In genomic region chr3:194964809-194965208, GRCh38 we compare ENCODE assay signal across 19 cellular contexts.
DNase-seq lines count a peak whose midpoint lies in the region; FAIRE-seq and TF ChIP-seq lines count a peak whose summit lies in the region.
"Had no signal": no experiment of that assay in that cellular context is flagged by ENCODE, and none has a peak within 500 bp of the region (broad histone marks: within the 10 kb centered on the region; RNA-seq: fewer than 3 reads in every experiment).

No MANE protein-coding gene starts in this region.

- H3K36me3 ChIP-seq in BE2C (no peaks in the 10 kb centered on the region), bronchial epithelial cell (ENCODE audit: control insufficient read depth, insufficient read depth, low read length) (no peaks in the 10 kb centered on the region)

- TF ChIP-seq CTCF in BE2C (IDR thresholded peaks at IDR 0.05; ENCODE audit: low read depth, low read length) (peak; percentile 26), HFFc6 (IDR thresholded peaks at IDR 0.05) (0 out of 2 replicates have a peak, but pooled peaks have one; percentile 19), bronchial epithelial cell (IDR thresholded peaks at IDR 0.05; ENCODE audit: insufficient read depth, low read length, severe bottlenecking) (peak; percentile 30), osteocyte (IDR thresholded peaks at IDR 0.05) (peak; percentile 14)

- H3K4me1 ChIP-seq in BE2C = no peaks in the 10 kb centered on the region; the same call in 1 of the 2 replicates

- no peak overlapping the region for H3K4me3 ChIP-seq in BE2C (ENCODE audit: low read depth, low read length)
- H3K4me3 ChIP-seq in bronchial epithelial cell (ENCODE audit: low read depth, low read length) = no peak overlapping the region
- H3K4me3 ChIP-seq: lung had no signal

- H3K27me3 ChIP-seq in BE2C (no peaks in the 10 kb centered on the region), bronchial epithelial cell (ENCODE audit: control insufficient read depth, insufficient read depth, low read length) (peaks cover 7% of the 10 kb centered on the region)

- H3K4me3 Mint-ChIP-seq in HFFc6 = no peak overlapping the region
- no peak overlapping the region for H3K4me3 Mint-ChIP-seq in osteocyte (ENCODE audit: unreplicated experiment)
- H3K4me3 Mint-ChIP-seq: activated naive CD8-positive, alpha-beta T cell treated with anti-CD3 and anti-CD28 coated beads, Interleukin-2, amount 50 U/mL, for 24 hours; activated T-helper 1 cell treated with anti-CD3 and anti-CD28 coated beads, Interleukin-12 subunit alpha, Interleukin-12 subunit beta, Interleukin-2, Interleukin-4 antibody, amounts not matched to agents 30 ng/mL and 10 ng/mL and 1 ng/mL, durations not matched to agents 14 hours and 24 hours and 36 hours; brain; CD4-positive, CD25-positive, alpha-beta regulatory T cell; T-cell had no signal

- no peak overlapping the region for H3K27ac Mint-ChIP-seq in HFFc6
- no peak overlapping the region for H3K27ac Mint-ChIP-seq in osteocyte (ENCODE audit: unreplicated experiment)
- H3K27ac Mint-ChIP-seq: activated naive CD8-positive, alpha-beta T cell treated with anti-CD3 and anti-CD28 coated beads, Interleukin-2, amount 50 U/mL, for 24 hours; activated T-helper 1 cell treated with anti-CD3 and anti-CD28 coated beads, Interleukin-12 subunit alpha, Interleukin-12 subunit beta, Interleukin-2, Interleukin-4 antibody, amounts not matched to agents 30 ng/mL and 10 ng/mL and 1 ng/mL, durations not matched to agents 14 hours and 24 hours and 36 hours; brain; CD4-positive, CD25-positive, alpha-beta regulatory T cell; T-cell had no signal

- peaks cover 44% of the 10 kb centered on the region for H3K27me3 Mint-ChIP-seq in HFFc6 (ENCODE audit: insufficient read depth)
- peaks cover 37% of the 10 kb centered on the region for H3K27me3 Mint-ChIP-seq in osteocyte (ENCODE audit: unreplicated experiment)

- H3K36me3 Mint-ChIP-seq in HFFc6 (ENCODE audit: low read depth) = no peaks in the 10 kb centered on the region
- H3K36me3 Mint-ChIP-seq in osteocyte (ENCODE audit: unreplicated experiment) = no peaks in the 10 kb centered on the region
- H3K36me3 Mint-ChIP-seq: brain; CD4-positive, CD25-positive, alpha-beta regulatory T cell; T-cell had no signal

- no peaks in the 10 kb centered on the region for H3K9me3 Mint-ChIP-seq in HFFc6
- no peaks in the 10 kb centered on the region for H3K9me3 Mint-ChIP-seq in osteocyte (ENCODE audit: unreplicated experiment)
- H3K9me3 Mint-ChIP-seq: activated naive CD8-positive, alpha-beta T cell treated with anti-CD3 and anti-CD28 coated beads, Interleukin-2, amount 50 U/mL, for 24 hours; activated T-helper 1 cell treated with anti-CD3 and anti-CD28 coated beads, Interleukin-12 subunit alpha, Interleukin-12 subunit beta, Interleukin-2, Interleukin-4 antibody, amounts not matched to agents 30 ng/mL and 10 ng/mL and 1 ng/mL, durations not matched to agents 14 hours and 24 hours and 36 hours; T-cell had no signal

- no peaks in the 10 kb centered on the region for H3K9me3 ChIP-seq in BE2C

- no peaks in the 10 kb centered on the region for H3K4me1 Mint-ChIP-seq in HFFc6 (ENCODE audit: low read depth)
- H3K4me1 Mint-ChIP-seq in osteocyte (ENCODE audit: unreplicated experiment) = no peaks in the 10 kb centered on the region
- H3K4me1 Mint-ChIP-seq: activated naive CD8-positive, alpha-beta T cell treated with anti-CD3 and anti-CD28 coated beads, Interleukin-2, amount 50 U/mL, for 24 hours; CD4-positive, CD25-positive, alpha-beta regulatory T cell; T-cell had no signal

- DNase-seq in BE2C (no peak), HFFc6 (no peak), bronchial epithelial cell (ENCODE audit: low read depth) (peak; percentile 13), osteocyte (ENCODE audit: extremely low spot score, unreplicated experiment) (no peak), NCI-H345 (lab: John Stamatoyannopoulos, UW) (no peak), DMS53 (lab: John Stamatoyannopoulos, UW) (no peak), NCI-H345 treated with DMSO at 0.1 percent for 48 hours (lab: John Stamatoyannopoulos, UW; ENCODE audit: unreplicated experiment) (no peak), NCI-H1694 treated with DMSO at 0.1 percent for 48 hours (lab: John Stamatoyannopoulos, UW) (no peak)
- DNase-seq: activated naive CD8-positive, alpha-beta T cell treated with anti-CD3 and anti-CD28 coated beads, Interleukin-2, amount 50 U/mL, for 24 hours; CD4-positive, CD25-positive, alpha-beta regulatory T cell; hippocampal formation; NCI-H1417 treated with DMSO at 0.1 percent for 48 hours; SHP77; T-cell had no signal

- FAIRE-seq in bronchial epithelial cell (lab: Jason Lieb, UNC) = no peak
- FAIRE-seq: frontal cortex, islet of Langerhans had no signal
